ENCODE assay signal across 5 cellular contexts in genomic region chr2:237240868-237241267, GRCh38.
DNase-seq lines count a peak whose midpoint lies in the region; TF ChIP-seq lines count a peak whose summit lies in the region.
"Not testable (repeated sequence)": the region's sequence is repeated elsewhere in the genome, so short reads cannot be mapped to it uniquely, and the experiment has no call there.

No MANE protein-coding gene starts in this region.

- H3K27me3 ChIP-seq in PC-9 (ENCODE audit: insufficient read depth, low read depth); trophoblast cell (ENCODE audit: insufficient read depth, low read length): not testable (repeated sequence)

- H3K79me2 ChIP-seq in OCI-LY7 (ENCODE audit: insufficient read depth, low read depth, low read length); PC-9 (ENCODE audit: low read depth); trophoblast cell (ENCODE audit: control insufficient read depth, insufficient read depth, low read length, poor library complexity): not testable (repeated sequence)

- CTCF ChIA-PET in OCI-LY7 (lab: Charles Lee; ENCODE audit: unreplicated experiment); PC-9 (lab: Charles Lee): not testable (repeated sequence)

- not testable (repeated sequence) for H2AK5ac ChIP-seq in trophoblast cell (ENCODE audit: low read length)

- not testable (repeated sequence) for H4K12ac ChIP-seq in trophoblast cell (ENCODE audit: low read depth, low read length)

- H2AFZ ChIP-seq in OCI-LY7 (ENCODE audit: low read length); PC-9; trophoblast cell (ENCODE audit: insufficient read depth, low read length, poor library complexity): not testable (repeated sequence)

- WGBS in trophoblast cell (ENCODE audit: extremely low coverage, insufficient coverage, insufficient read length) = no CpG with 5 or more reads among the region's 3 CpGs

- H3K27ac ChIP-seq in OCI-LY7 (ENCODE audit: low read depth, low read length, poor library complexity, severe bottlenecking); PC-9; trophoblast cell (ENCODE audit: low read depth, low read length): not testable (repeated sequence)

- not testable (repeated sequence) for H3K14ac ChIP-seq in trophoblast cell (ENCODE audit: low read length)

- not testable (repeated sequence) for H2BK120ac ChIP-seq in trophoblast cell (ENCODE audit: insufficient read depth, low read length, poor library complexity)

- not testable (repeated sequence) for H3K79me1 ChIP-seq in trophoblast cell (ENCODE audit: low read length)

- not testable (repeated sequence) for H3K4ac ChIP-seq in trophoblast cell (ENCODE audit: low read depth, low read length)

- H3F3A ChIP-seq in PC-9 (ENCODE audit: insufficient read depth, low read depth) = not testable (repeated sequence)

- not testable (repeated sequence) for H3K23ac ChIP-seq in trophoblast cell (ENCODE audit: low read length)

- not testable (repeated sequence) for TF ChIP-seq CTCF in OCI-LY7 (conservative IDR thresholded peaks at IDR 0.05; ENCODE audit: low read length); PC-9 (conservative IDR thresholded peaks at IDR 0.05)

- H4K91ac ChIP-seq in trophoblast cell (ENCODE audit: low read depth, low read length) = not testable (repeated sequence)

- not testable (repeated sequence) for H3K4me1 ChIP-seq in OCI-LY7 (ENCODE audit: insufficient read depth, low read length, poor library complexity, severe bottlenecking); PC-9 (replicated peaks; ENCODE audit: insufficient read depth); trophoblast cell (ENCODE audit: control insufficient read depth in 1 of 2, insufficient read depth in 2 of 2, low read length in 2 of 2)

- not testable (repeated sequence) for H3K18ac ChIP-seq in trophoblast cell (ENCODE audit: low read length)

- intact Hi-C loops in OCI-LY7 (cut with micrococcal nuclease; ENCODE audit: unreplicated experiment); PC-9 (cut with micrococcal nuclease; ENCODE audit: unreplicated experiment): not testable (repeated sequence)

- H3K4me3 ChIP-seq in OCI-LY7 (ENCODE audit: low read depth, low read length, poor library complexity, severe bottlenecking); PC-9; trophoblast cell (ENCODE audit: low read depth, low read length): not testable (repeated sequence)

- POLR2A ChIA-PET in OCI-LY7 (lab: Charles Lee); PC-9 (lab: Charles Lee; ENCODE audit: unreplicated experiment): not testable (repeated sequence)

- H3K9ac ChIP-seq in trophoblast cell (ENCODE audit: low read length) = not testable (repeated sequence)

- not testable (repeated sequence) for H2BK5ac ChIP-seq in trophoblast cell (ENCODE audit: low read depth, low read length, poor library complexity)

- H3K4me2 ChIP-seq in OCI-LY7 (ENCODE audit: low read length); PC-9; trophoblast cell (ENCODE audit: low read length): not testable (repeated sequence)

- BruUV-seq in OCI-LY7 (replicated peaks; lab: Mats Ljungman, UMichigan); PC-9 (replicated peaks; lab: Mats Ljungman, UMichigan): not testable (repeated sequence)

- H3K9me3 ChIP-seq in OCI-LY7 (ENCODE audit: low read length); trophoblast cell (ENCODE audit: insufficient read depth, low read depth, low read length): not testable (repeated sequence)
- H3K9me3 ChIP-seq in PC-9 (ENCODE audit: insufficient read depth, low read depth) = peaks cover 35% of the 10 kb centered on the region

- peak; percentile 22 for DNase-seq in ELF-1 (ENCODE audit: low read depth, low spot score)
- peak; percentile 18 for DNase-seq in HT-29 (ENCODE audit: low spot score)
- DNase-seq in OCI-LY7 (ENCODE audit: low spot score) = peak; percentile 16
- peak; percentile 62 to 77 for DNase-seq in PC-9
- DNase-seq in trophoblast cell = peak; percentile 69 to 80

- not testable (repeated sequence) for H3K9me2 ChIP-seq in OCI-LY7 (ENCODE audit: insufficient read depth, low read length); PC-9 (ENCODE audit: insufficient read depth)

- H2BK12ac ChIP-seq in trophoblast cell (ENCODE audit: low read length) = not testable (repeated sequence)

- H4K8ac ChIP-seq in trophoblast cell (ENCODE audit: low read depth, low read length) = not testable (repeated sequence)

- H4K20me1 ChIP-seq in OCI-LY7 (ENCODE audit: insufficient read depth, low read length); PC-9 (ENCODE audit: insufficient read depth): not testable (repeated sequence)

- not testable (repeated sequence) for H3K36me3 ChIP-seq in OCI-LY7 (ENCODE audit: insufficient read depth, low read length); PC-9 (ENCODE audit: low read depth); trophoblast cell (ENCODE audit: control insufficient read depth in 1 of 2, insufficient read depth in 2 of 2, low read length in 2 of 2)

Comparison
In these comparisons a context has a peak if more than half of its experiments do, and no peak if none do; other contexts are left out.
1. DNase-seq: peak in every context shown above with its lines; median percentile 74 in trophoblast cell; 70 in PC-9; 22 in ELF-1; 18 in HT-29; 16 in OCI-LY7.